In genomic region chr21:44093761-44094160, GRCh38 we compare ENCODE assay signal across 17 cellular contexts. TPM values are rescaled to one million over a fixed set of nuclear protein-coding genes. Genes with fewer than 3 reads are reported as not detected.
DNase-seq lines count a peak whose midpoint lies in the region; ATAC-seq and TF ChIP-seq lines count a peak whose summit lies in the region.
"Had no signal": no experiment of that assay in that cellular context is flagged by ENCODE, and none has a peak within 500 bp of the region (broad histone marks: within the 10 kb centered on the region; RNA-seq: fewer than 3 reads in every experiment).

No MANE protein-coding gene starts in this region.

- H3K27me3 Mint-ChIP-seq in natural killer cell treated with Interleukin-12 subunit alpha and Interleukin-12 subunit beta and Interleukin-15 and Interleukin-18, amount 100 ng/mL, for 72 hours = no peaks in the 10 kb centered on the region
- H3K27me3 Mint-ChIP-seq: dendritic cell treated with granulocyte-macrophage colony-stimulating factor and Interleukin-4, amounts not matched to agents 40 ng/mL and 50 ng/mL, for 4 days; progenitor cell of endocrine pancreas had no signal

- DNase-seq in activated CD8-positive, alpha-beta memory T cell treated with anti-CD3 and anti-CD28 coated beads for 24 hours = peak; percentile 19
- no peak for DNase-seq in activated CD8-positive, alpha-beta memory T cell treated with anti-CD3 and anti-CD28 coated beads, Interleukin-2, amount 50 U/mL, for 4 hours
- DNase-seq in natural killer cell treated with Interleukin-12 subunit alpha and Interleukin-12 subunit beta and Interleukin-15 and Interleukin-18, amount 100 ng/mL, for 72 hours (ENCODE audit: low spot score) = no peak
- peak; percentile 79 for DNase-seq in transverse colon
- DNase-seq: activated gamma-delta T cell treated with Interleukin-2 at 50 U/mL for 16 hours, foreskin melanocyte, H9, NCI-H1092, NCI-H2081 treated with DMSO at 0.1 percent for 48 hours, NCI-H69, spleen had no signal

- TF ChIP-seq CTCF in transverse colon (IDR thresholded peaks at IDR 0.05) = no peak

- TF ChIP-seq EP300 in transverse colon (IDR thresholded peaks at IDR 0.05; ENCODE audit: low read depth) = no peak

- no peak for ATAC-seq in natural killer cell treated with Interleukin-12 subunit alpha and Interleukin-12 subunit beta and Interleukin-15 and Interleukin-18, amount 100 ng/mL, for 72 hours
- ATAC-seq in GM18907 (IDR thresholded peaks at IDR 0.05; ENCODE audit: unreplicated experiment) = no peak
- ATAC-seq in HG03159 (IDR thresholded peaks at IDR 0.05; ENCODE audit: unreplicated experiment) = no peak
- no peak for ATAC-seq in GM19351 (IDR thresholded peaks at IDR 0.05; ENCODE audit: unreplicated experiment)

- 52 to 68% methylated on average over 9 of the region's 9 CpGs for WGBS in transverse colon (ENCODE audit: low coverage in 1 of 2), 2 donors

- no peaks in the 10 kb centered on the region for H3K9me3 Mint-ChIP-seq in natural killer cell treated with Interleukin-12 subunit alpha and Interleukin-12 subunit beta and Interleukin-15 and Interleukin-18, amount 100 ng/mL, for 72 hours
- H3K9me3 Mint-ChIP-seq: dendritic cell treated with granulocyte-macrophage colony-stimulating factor and Interleukin-4, amounts not matched to agents 40 ng/mL and 50 ng/mL, for 4 days; H9 had no signal

- no peaks in the 10 kb centered on the region for H3K9me3 ChIP-seq in transverse colon
- H3K9me3 ChIP-seq: spleen had no signal

- intact Hi-C loops in transverse colon (cut with DNase I; ENCODE audit: low total_unique reads) = no loop called here

- H3K4me1 ChIP-seq in transverse colon = peaks cover 0 to 64% (median 41%) of the 10 kb centered on the region in 4 donors

- peaks cover 18 to 24% of the 10 kb centered on the region in 2 donors for H3K4me1 Mint-ChIP-seq in natural killer cell treated with Interleukin-12 subunit alpha and Interleukin-12 subunit beta and Interleukin-15 and Interleukin-18, amount 100 ng/mL, for 72 hours (ENCODE audit: low read depth in 2 of 2)
- H3K4me1 Mint-ChIP-seq: H9 had no signal

- peaks cover 29% of the 10 kb centered on the region for H3K36me3 Mint-ChIP-seq in natural killer cell treated with Interleukin-12 subunit alpha and Interleukin-12 subunit beta and Interleukin-15 and Interleukin-18, amount 100 ng/mL, for 72 hours

- in situ Hi-C loops in transverse colon (cut with MboI; ENCODE audit: low pct_ligation_motif_present in 1 of 4, low pct_unique_long_range_greater_than_20kb in 1 of 4, low sequenced_read_pairs in 3 of 4) = no loop called here

- H3K4me3 ChIP-seq in transverse colon = no peak overlapping the region
- H3K4me3 ChIP-seq: spleen had no signal

- TF ChIP-seq POLR2A in transverse colon (IDR thresholded peaks at IDR 0.05) = no peak

- peak overlapping the region; percentile 35 to 66 for H3K27ac Mint-ChIP-seq in natural killer cell treated with Interleukin-12 subunit alpha and Interleukin-12 subunit beta and Interleukin-15 and Interleukin-18, amount 100 ng/mL, for 72 hours
- H3K27ac Mint-ChIP-seq: dendritic cell treated with granulocyte-macrophage colony-stimulating factor and Interleukin-4, amounts not matched to agents 40 ng/mL and 50 ng/mL, for 4 days; progenitor cell of endocrine pancreas had no signal

- H3K36me3 ChIP-seq in transverse colon = peaks cover 0 to 16% (median 0%) of the 10 kb centered on the region in 4 donors

- no peak overlapping the region for H3K4me3 Mint-ChIP-seq in natural killer cell treated with Interleukin-12 subunit alpha and Interleukin-12 subunit beta and Interleukin-15 and Interleukin-18, amount 100 ng/mL, for 72 hours
- H3K4me3 Mint-ChIP-seq: dendritic cell treated with granulocyte-macrophage colony-stimulating factor and Interleukin-4, amounts not matched to agents 40 ng/mL and 50 ng/mL, for 4 days; H9 had no signal

- peak overlapping the region; percentile 33 for H3K27ac ChIP-seq in cingulate gyrus (ENCODE audit: low read depth, low read length)
- peak overlapping the region; percentile 55 to 86 (median 81) for H3K27ac ChIP-seq in transverse colon

- no peaks in the 10 kb centered on the region for H3K27me3 ChIP-seq in transverse colon
- H3K27me3 ChIP-seq: spleen had no signal

RNA-seq across cellular contexts. Expression of gene PWP2, which starts 13.4 kb away (rescaled TPM):
- total RNA-seq in natural killer cell treated with Interleukin-12 subunit alpha and Interleukin-12 subunit beta and Interleukin-15 and Interleukin-18, amount 100 ng/mL, for 72 hours = 10 to 100 TPM; 31.4 to 69.6 TPM
- 10 to 100 TPM in 3 of 4 donors, not detected in 1; 11.9 to 19.9 (median 12.1) TPM for total RNA-seq in transverse colon

RNA-seq across cellular contexts. Expression of gene GATD3, which starts 39.7 kb away (rescaled TPM):
- total RNA-seq in natural killer cell treated with Interleukin-12 subunit alpha and Interleukin-12 subunit beta and Interleukin-15 and Interleukin-18, amount 100 ng/mL, for 72 hours = 10 to 100 TPM; 15.9 to 40.4 TPM
- total RNA-seq in transverse colon = 10 to 100 TPM in 3 of 4 donors, 1 to 10 TPM in 1; 3.6 to 71.1 (median 15.9) TPM

Comparison
In these comparisons a context has a peak if more than half of its experiments do, and no peak if none do; other contexts are left out.
1. DNase-seq: peak in activated CD8-positive, alpha-beta memory T cell treated with anti-CD3 and anti-CD28 coated beads for 24 hours (single experiment) and transverse colon (single experiment); none in activated CD8-positive, alpha-beta memory T cell treated with anti-CD3 and anti-CD28 coated beads, Interleukin-2, amount 50 U/mL, for 4 hours (single experiment) and natural killer cell treated with Interleukin-12 subunit alpha and Interleukin-12 subunit beta and Interleukin-15 and Interleukin-18, amount 100 ng/mL, for 72 hours (single experiment).